Comparison of ENCODE assay signal across 24 cellular contexts in genomic region chr2:121043827-121044222, GRCh38.
"Had no signal": no experiment of that assay in that cellular context is flagged by ENCODE, and none has a peak within 500 bp of the region (broad histone marks: within the 10 kb centered on the region; RNA-seq: fewer than 3 reads in every experiment).

No MANE protein-coding gene starts in this region.

- H3K36me3 Mint-ChIP-seq: activated naive CD8-positive, alpha-beta T cell treated with anti-CD3 and anti-CD28 coated beads for 36 hours; brain; naive thymus-derived CD8-positive, alpha-beta T cell had no signal

- H3K4me3 ChIP-seq: left ventricle myocardium inferior, mucosa of descending colon, suprapubic skin, upper lobe of left lung had no signal

- H3K27ac ChIP-seq: left ventricle myocardium inferior, neutrophil, suprapubic skin, upper lobe of left lung had no signal

- H3K4me1 Mint-ChIP-seq: activated CD4-positive, alpha-beta T cell treated with anti-CD3 and anti-CD28 coated beads, Interleukin-2, amount 10 ng/mL, durations not matched to agents 24 days and 14 days; activated naive CD8-positive, alpha-beta T cell treated with anti-CD3 and anti-CD28 coated beads for 36 hours; naive thymus-derived CD8-positive, alpha-beta T cell had no signal

- H3K27me3 ChIP-seq: neutrophil, upper lobe of left lung had no signal

- H3K9me3 Mint-ChIP-seq: activated CD4-positive, alpha-beta T cell treated with anti-CD3 and anti-CD28 coated beads, Interleukin-2, amount 10 ng/mL, durations not matched to agents 24 days and 14 days; activated naive CD8-positive, alpha-beta T cell treated with anti-CD3 and anti-CD28 coated beads for 36 hours; dendritic cell treated with granulocyte-macrophage colony-stimulating factor and Interleukin-4, amounts not matched to agents 40 ng/mL and 50 ng/mL, for 4 days; effector memory CD8-positive, alpha-beta T cell; naive thymus-derived CD8-positive, alpha-beta T cell; T-helper 2 cell treated with Interferon-gamma antibody and Interleukin-4, amounts not matched to agents 5 μg/mL and 100 μg/mL, for 36 hours had no signal

- H3K4me3 Mint-ChIP-seq: activated CD4-positive, alpha-beta T cell treated with anti-CD3 and anti-CD28 coated beads, Interleukin-2, amount 10 ng/mL, durations not matched to agents 24 days and 14 days; activated CD8-positive, alpha-beta T cell treated with anti-CD3 and anti-CD28 coated beads, Interleukin-2, amount 10 ng/mL, durations not matched to agents 7 days and 5 days; activated naive CD8-positive, alpha-beta T cell treated with anti-CD3 and anti-CD28 coated beads for 36 hours; brain; dendritic cell treated with granulocyte-macrophage colony-stimulating factor and Interleukin-4, amounts not matched to agents 40 ng/mL and 50 ng/mL, for 4 days; effector memory CD8-positive, alpha-beta T cell; naive thymus-derived CD8-positive, alpha-beta T cell; T-helper 2 cell treated with Interferon-gamma antibody and Interleukin-4, amounts not matched to agents 5 μg/mL and 100 μg/mL, for 36 hours had no signal

- DNase-seq: activated CD4-positive, CD25-positive, alpha-beta regulatory T cell; activated CD8-positive, alpha-beta memory T cell treated with anti-CD3 and anti-CD28 coated beads, Interleukin-2, amount 50 U/mL, for 4 hours; activated CD8-positive, alpha-beta T cell treated with anti-CD3 and anti-CD28 coated beads, Interleukin-2, amount 10 ng/mL, durations not matched to agents 7 days and 5 days; activated gamma-delta T cell; activated naive CD8-positive, alpha-beta T cell treated with anti-CD3 and anti-CD28 coated beads for 36 hours; activated T-cell treated with anti-CD3 and anti-CD28 coated beads, Interleukin-2, amount 50 U/mL, for 48 hours; amygdala; cerebellar nuclear complex; effector memory CD8-positive, alpha-beta T cell; hippocampal formation; kidney; left ventricle myocardium inferior; naive thymus-derived CD8-positive, alpha-beta T cell; stimulated activated CD4-positive, alpha-beta T cell treated with anti-CD3 and anti-CD28 coated beads, Interleukin-15, amount 100 ng/mL, for 24 hours; stimulated activated CD4-positive, alpha-beta T cell treated with anti-CD3 and anti-CD28 coated beads, Interleukin-4, amount 100 ng/mL, for 24 hours; stimulated activated naive CD4-positive, alpha-beta T cell treated with Interleukin-2 at 50 U/mL for 16 hours; upper lobe of left lung had no signal

- H3K36me3 ChIP-seq: left ventricle myocardium inferior, neutrophil, suprapubic skin, upper lobe of left lung had no signal

- H3K27me3 Mint-ChIP-seq: activated CD4-positive, alpha-beta T cell treated with anti-CD3 and anti-CD28 coated beads, Interleukin-2, amount 10 ng/mL, durations not matched to agents 24 days and 14 days; dendritic cell treated with granulocyte-macrophage colony-stimulating factor and Interleukin-4, amounts not matched to agents 40 ng/mL and 50 ng/mL, for 4 days had no signal

- H3K4me1 ChIP-seq: left ventricle myocardium inferior, upper lobe of left lung had no signal

- H3K27ac Mint-ChIP-seq: activated CD4-positive, alpha-beta T cell treated with anti-CD3 and anti-CD28 coated beads, Interleukin-2, amount 10 ng/mL, durations not matched to agents 24 days and 14 days; activated CD8-positive, alpha-beta T cell treated with anti-CD3 and anti-CD28 coated beads, Interleukin-2, amount 10 ng/mL, durations not matched to agents 7 days and 5 days; activated naive CD8-positive, alpha-beta T cell treated with anti-CD3 and anti-CD28 coated beads for 36 hours; brain; dendritic cell treated with granulocyte-macrophage colony-stimulating factor and Interleukin-4, amounts not matched to agents 40 ng/mL and 50 ng/mL, for 4 days; effector memory CD8-positive, alpha-beta T cell; T-helper 2 cell treated with Interferon-gamma antibody and Interleukin-4, amounts not matched to agents 5 μg/mL and 100 μg/mL, for 36 hours had no signal

- ATAC-seq: activated CD8-positive, alpha-beta T cell treated with anti-CD3 and anti-CD28 coated beads, Interleukin-2, amount 10 ng/mL, durations not matched to agents 7 days and 5 days; effector memory CD8-positive, alpha-beta T cell; naive thymus-derived CD8-positive, alpha-beta T cell had no signal

- H3K9me3 ChIP-seq: mucosa of descending colon, neutrophil, suprapubic skin, upper lobe of left lung had no signal
